In the genomic region with DNA sequence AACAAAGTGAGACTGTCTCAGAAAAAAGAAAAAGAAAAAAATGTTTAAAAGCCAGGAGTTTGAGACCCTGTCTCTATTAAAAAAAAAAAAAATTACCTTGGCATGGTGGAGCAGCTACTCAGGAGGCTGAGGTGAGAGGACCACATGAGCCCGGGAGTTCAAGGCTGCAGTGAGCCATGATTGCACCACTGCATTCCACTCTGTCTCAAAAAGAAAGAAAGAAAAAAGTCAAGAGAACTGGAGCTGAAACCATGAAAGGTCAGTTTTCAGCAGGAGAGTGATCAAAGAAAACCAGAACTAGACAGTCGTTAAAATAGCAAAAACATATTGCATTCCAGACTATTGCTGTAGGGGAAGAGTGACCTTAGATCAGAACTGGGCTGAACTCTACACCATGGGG, we compare ENCODE assay signal across 15 cellular contexts.
DNase-seq lines count a peak whose midpoint lies in the region; ATAC-seq lines count a peak whose summit lies in the region.
"Had no signal": no experiment of that assay in that cellular context is flagged by ENCODE, and none has a peak within 500 bp of the region (broad histone marks: within the 10 kb centered on the region; RNA-seq: fewer than 3 reads in every experiment).

No MANE protein-coding gene starts in this region.

- no peaks in the 10 kb centered on the region for H3K27me3 Mint-ChIP-seq in T-helper 2 cell treated with Interferon-gamma antibody and Interleukin-4, amounts not matched to agents 5 μg/mL and 100 μg/mL, for 36 hours (ENCODE audit: low read depth)
- H3K27me3 Mint-ChIP-seq in effector memory CD8-positive, alpha-beta T cell = no peaks in the 10 kb centered on the region
- no peaks in the 10 kb centered on the region for H3K27me3 Mint-ChIP-seq in stimulated activated memory B cell treated with anti-CD40 and anti-IgM and Interleukin-4, amounts not matched to agents 10 μg/mL and 1 μg/mL and 100 μg/mL, for 72 hours
- H3K27me3 Mint-ChIP-seq: activated CD4-positive, alpha-beta T cell treated with anti-CD3 and anti-CD28 coated beads, Interleukin-2, amount 10 ng/mL, durations not matched to agents 24 days and 14 days; activated naive CD8-positive, alpha-beta T cell treated with anti-CD3 and anti-CD28 coated beads, Interleukin-2, amount 50 U/mL, for 24 hours had no signal

- H3K4me3 Mint-ChIP-seq in T-helper 2 cell treated with Interferon-gamma antibody and Interleukin-4, amounts not matched to agents 5 μg/mL and 100 μg/mL, for 36 hours = no peak overlapping the region
- no peak overlapping the region for H3K4me3 Mint-ChIP-seq in effector memory CD8-positive, alpha-beta T cell
- no peak overlapping the region for H3K4me3 Mint-ChIP-seq in stimulated activated memory B cell treated with anti-CD40 and anti-IgM and Interleukin-4, amounts not matched to agents 10 μg/mL and 1 μg/mL and 100 μg/mL, for 72 hours

- no peak for ATAC-seq in effector memory CD8-positive, alpha-beta T cell (replicated peaks)
- no peak for ATAC-seq in stimulated activated memory B cell treated with anti-CD40 and anti-IgM and Interleukin-4, amounts not matched to agents 10 μg/mL and 1 μg/mL and 100 μg/mL, for 72 hours
- ATAC-seq: activated naive CD8-positive, alpha-beta T cell treated with anti-CD3 and anti-CD28 coated beads, Interleukin-2, amount 50 U/mL, for 24 hours had no signal

- H3K36me3 Mint-ChIP-seq in T-helper 2 cell treated with Interferon-gamma antibody and Interleukin-4, amounts not matched to agents 5 μg/mL and 100 μg/mL, for 36 hours (ENCODE audit: low read depth) = peaks cover 11% of the 10 kb centered on the region
- peaks cover 9% of the 10 kb centered on the region for H3K36me3 Mint-ChIP-seq in effector memory CD8-positive, alpha-beta T cell (ENCODE audit: insufficient read depth)
- peaks cover 5% of the 10 kb centered on the region for H3K36me3 Mint-ChIP-seq in stimulated activated memory B cell treated with anti-CD40 and anti-IgM and Interleukin-4, amounts not matched to agents 10 μg/mL and 1 μg/mL and 100 μg/mL, for 72 hours

- H3K4me1 Mint-ChIP-seq in T-helper 2 cell treated with Interferon-gamma antibody and Interleukin-4, amounts not matched to agents 5 μg/mL and 100 μg/mL, for 36 hours (ENCODE audit: low read depth) = peaks cover 14% of the 10 kb centered on the region
- peaks cover 5 to 9% of the 10 kb centered on the region in 2 donors for H3K4me1 Mint-ChIP-seq in effector memory CD8-positive, alpha-beta T cell (ENCODE audit: low read depth in 2 of 2)
- peaks cover 42% of the 10 kb centered on the region for H3K4me1 Mint-ChIP-seq in stimulated activated memory B cell treated with anti-CD40 and anti-IgM and Interleukin-4, amounts not matched to agents 10 μg/mL and 1 μg/mL and 100 μg/mL, for 72 hours

- H3K27ac Mint-ChIP-seq in T-helper 2 cell treated with Interferon-gamma antibody and Interleukin-4, amounts not matched to agents 5 μg/mL and 100 μg/mL, for 36 hours = peak overlapping the region; percentile 2
- H3K27ac Mint-ChIP-seq in effector memory CD8-positive, alpha-beta T cell = peak overlapping the region; percentile 4 to 74
- H3K27ac Mint-ChIP-seq in stimulated activated memory B cell treated with anti-CD40 and anti-IgM and Interleukin-4, amounts not matched to agents 10 μg/mL and 1 μg/mL and 100 μg/mL, for 72 hours = peak overlapping the region; percentile 36

- no peaks in the 10 kb centered on the region for H3K9me3 Mint-ChIP-seq in T-helper 2 cell treated with Interferon-gamma antibody and Interleukin-4, amounts not matched to agents 5 μg/mL and 100 μg/mL, for 36 hours
- H3K9me3 Mint-ChIP-seq in effector memory CD8-positive, alpha-beta T cell = no peaks in the 10 kb centered on the region
- no peaks in the 10 kb centered on the region for H3K9me3 Mint-ChIP-seq in stimulated activated memory B cell treated with anti-CD40 and anti-IgM and Interleukin-4, amounts not matched to agents 10 μg/mL and 1 μg/mL and 100 μg/mL, for 72 hours
- H3K9me3 Mint-ChIP-seq: activated CD4-positive, alpha-beta T cell treated with anti-CD3 and anti-CD28 coated beads, Interleukin-2, amount 10 ng/mL, durations not matched to agents 24 days and 14 days; activated naive CD8-positive, alpha-beta T cell treated with anti-CD3 and anti-CD28 coated beads, Interleukin-2, amount 50 U/mL, for 24 hours had no signal

- no peak for DNase-seq in T-helper 2 cell treated with Interferon-gamma antibody and Interleukin-4, amounts not matched to agents 5 μg/mL and 100 μg/mL, for 36 hours (ENCODE audit: low spot score)
- DNase-seq in T-helper 2 cell = no peak
- DNase-seq in effector memory CD8-positive, alpha-beta T cell = no peak
- DNase-seq in activated CD8-positive, alpha-beta memory T cell treated with anti-CD3 and anti-CD28 coated beads, Interleukin-2, amount 50 U/mL, for 48 hours = no peak
- no peak for DNase-seq in globus pallidus (ENCODE audit: low spot score)
- DNase-seq: activated CD4-positive, alpha-beta T cell treated with anti-CD3 and anti-CD28 coated beads, Interleukin-2, amount 10 ng/mL, durations not matched to agents 24 days and 14 days; activated effector memory CD4-positive, alpha-beta T cell treated with Interleukin-2 at 50 U/mL for 16 hours; activated naive CD8-positive, alpha-beta T cell treated with anti-CD3 and anti-CD28 coated beads, Interleukin-2, amount 50 U/mL, for 24 hours; cortex of kidney; foreskin melanocyte; lower lobe of right lung; NCI-H748 treated with DMSO at 0.1 percent for 48 hours; SIG-M5; stimulated activated CD4-positive, alpha-beta T cell treated with anti-CD3 and anti-CD28 coated beads, Interleukin-12 subunit alpha, Interleukin-12 subunit beta, amount 100 ng/mL, for 4 hours had no signal
